ENCODE assay signal across 29 cellular contexts in genomic region chr7:144118341-144118740, GRCh38. TPM values are rescaled to one million over a fixed set of nuclear protein-coding genes. Genes with fewer than 3 reads are reported as not detected.
"Had no signal": no experiment of that assay in that cellular context is flagged by ENCODE, and none has a peak within 500 bp of the region (broad histone marks: within the 10 kb centered on the region; RNA-seq: fewer than 3 reads in every experiment).

No MANE protein-coding gene starts in this region.

- H3K4me3 ChIP-seq: breast epithelium, heart right ventricle, neural progenitor cell, right atrium auricular region, spleen, suprapubic skin, tibial artery, upper lobe of right lung had no signal

- H3K9ac ChIP-seq: neural progenitor cell had no signal

- DNase-seq: activated CD4-positive, alpha-beta memory T cell treated with anti-CD3 and anti-CD28 coated beads, Interleukin-2, amount 10 ng/mL, durations not matched to agents 7 days and 5 days; activated CD4-positive, alpha-beta T cell treated with anti-CD3 and anti-CD28 coated beads for 1 hour; activated CD4-positive, alpha-beta T cell treated with anti-CD3 and anti-CD28 coated beads, Interleukin-2, amount 10 ng/mL, durations not matched to agents 7 days and 5 days; activated CD8-positive, alpha-beta memory T cell treated with anti-CD3 and anti-CD28 coated beads, Interleukin-2, amount 50 U/mL, for 48 hours; activated gamma-delta T cell treated with Interleukin-2 at 50 U/mL for 16 hours; activated naive CD4-positive, alpha-beta T cell treated with anti-CD3 and anti-CD28 coated beads, Interleukin-2, amount 50 U/mL, for 16 hours; activated T-cell treated with anti-CD3 and anti-CD28 coated beads, Interleukin-2, amount 50 U/mL, for 24 hours; amniotic stem cell; central memory CD4-positive, alpha-beta T cell; foreskin fibroblast; heart right ventricle; left cardiac atrium; natural killer cell; spleen; stimulated activated naive CD4-positive, alpha-beta T cell; T-helper 17 cell; T1000; tibial artery; upper lobe of right lung had no signal

- H3K27ac ChIP-seq: breast epithelium, heart right ventricle, neural progenitor cell, right atrium auricular region, spleen, suprapubic skin, tibial artery, upper lobe of right lung had no signal

- H3K36me3 ChIP-seq: breast epithelium, heart right ventricle, neural progenitor cell, right atrium auricular region, spleen, suprapubic skin, tibial artery, upper lobe of right lung had no signal

- H2AFZ ChIP-seq: neural progenitor cell had no signal

- ATAC-seq: activated T-helper 17 cell treated with anti-CD3 and anti-CD28 coated beads, Interleukin-2, amount 50 U/mL, for 72 hours; esophagus mucosa; heart right ventricle; left cardiac atrium; natural killer cell; T-helper 17 cell; upper lobe of right lung had no signal

- H3K27me3 ChIP-seq: breast epithelium, heart right ventricle, neural progenitor cell, right atrium auricular region, spleen, suprapubic skin, tibial artery, upper lobe of right lung had no signal

- H3K9me3 ChIP-seq: breast epithelium, heart right ventricle, right atrium auricular region, spleen, suprapubic skin, tibial artery, upper lobe of right lung had no signal

- H3K4me1 ChIP-seq: breast epithelium, heart right ventricle, neural progenitor cell, right atrium auricular region, spleen, suprapubic skin, tibial artery, upper lobe of right lung had no signal

- H3K4me2 ChIP-seq: neural progenitor cell had no signal

RNA-seq across cellular contexts. Expression of gene OR2A14, which starts 4.6 kb away (rescaled TPM):
- total RNA-seq: activated CD4-positive, alpha-beta memory T cell treated with anti-CD3 and anti-CD28 coated beads, Interleukin-2, amount 10 ng/mL, durations not matched to agents 7 days and 5 days; activated CD4-positive, alpha-beta T cell treated with anti-CD3 and anti-CD28 coated beads, Interleukin-2, amount 10 ng/mL, durations not matched to agents 7 days and 5 days; activated T-helper 17 cell treated with anti-CD3 and anti-CD28 coated beads, Interleukin-2, amount 50 U/mL, for 72 hours; breast epithelium; esophagus mucosa; glomerular endothelial cell; heart right ventricle; left cardiac atrium; liver; natural killer cell; omental fat pad; pulmonary artery endothelial cell; right atrium auricular region; spleen; suprapubic skin; T-helper 17 cell; upper lobe of right lung had no signal
- polyA plus RNA-seq: heart right ventricle, liver, spleen had no signal

RNA-seq across cellular contexts. Expression of gene OR2A2, which starts 9.0 kb away (rescaled TPM):
- total RNA-seq: activated CD4-positive, alpha-beta memory T cell treated with anti-CD3 and anti-CD28 coated beads, Interleukin-2, amount 10 ng/mL, durations not matched to agents 7 days and 5 days; activated CD4-positive, alpha-beta T cell treated with anti-CD3 and anti-CD28 coated beads, Interleukin-2, amount 10 ng/mL, durations not matched to agents 7 days and 5 days; activated T-helper 17 cell treated with anti-CD3 and anti-CD28 coated beads, Interleukin-2, amount 50 U/mL, for 72 hours; breast epithelium; esophagus mucosa; glomerular endothelial cell; heart right ventricle; left cardiac atrium; liver; natural killer cell; omental fat pad; pulmonary artery endothelial cell; right atrium auricular region; spleen; suprapubic skin; T-helper 17 cell; upper lobe of right lung had no signal
- polyA plus RNA-seq: heart right ventricle, liver, spleen had no signal

RNA-seq across cellular contexts. Expression of gene OR2A12, which starts 32.3 kb away (rescaled TPM):
- total RNA-seq: activated CD4-positive, alpha-beta memory T cell treated with anti-CD3 and anti-CD28 coated beads, Interleukin-2, amount 10 ng/mL, durations not matched to agents 7 days and 5 days; activated CD4-positive, alpha-beta T cell treated with anti-CD3 and anti-CD28 coated beads, Interleukin-2, amount 10 ng/mL, durations not matched to agents 7 days and 5 days; activated T-helper 17 cell treated with anti-CD3 and anti-CD28 coated beads, Interleukin-2, amount 50 U/mL, for 72 hours; breast epithelium; esophagus mucosa; glomerular endothelial cell; heart right ventricle; left cardiac atrium; liver; natural killer cell; omental fat pad; pulmonary artery endothelial cell; right atrium auricular region; spleen; suprapubic skin; T-helper 17 cell; upper lobe of right lung had no signal
- polyA plus RNA-seq: heart right ventricle, liver, spleen had no signal

RNA-seq across cellular contexts. Expression of gene OR2A25, which starts 48.7 kb away (rescaled TPM):
- total RNA-seq: activated CD4-positive, alpha-beta memory T cell treated with anti-CD3 and anti-CD28 coated beads, Interleukin-2, amount 10 ng/mL, durations not matched to agents 7 days and 5 days; activated CD4-positive, alpha-beta T cell treated with anti-CD3 and anti-CD28 coated beads, Interleukin-2, amount 10 ng/mL, durations not matched to agents 7 days and 5 days; activated T-helper 17 cell treated with anti-CD3 and anti-CD28 coated beads, Interleukin-2, amount 50 U/mL, for 72 hours; breast epithelium; esophagus mucosa; glomerular endothelial cell; heart right ventricle; left cardiac atrium; liver; natural killer cell; omental fat pad; pulmonary artery endothelial cell; right atrium auricular region; spleen; suprapubic skin; T-helper 17 cell; upper lobe of right lung had no signal
- polyA plus RNA-seq: heart right ventricle, liver, spleen had no signal
